In genomic region chr6:31525553-31525931, GRCh38 we compare ENCODE assay signal across 24 cellular contexts. TPM values are rescaled to one million over a fixed set of nuclear protein-coding genes. Genes with fewer than 3 reads are reported as not detected.
"Had no signal": no experiment of that assay in that cellular context is flagged by ENCODE, and none has a peak within 500 bp of the region (broad histone marks: within the 10 kb centered on the region; RNA-seq: fewer than 3 reads in every experiment).

No MANE protein-coding gene starts in this region.

- H3K4me1 ChIP-seq: heart left ventricle, neural progenitor cell, psoas muscle, testis had no signal

- H3K27ac ChIP-seq: epithelial cell of prostate, left ventricle myocardium inferior, neural progenitor cell, ovary, psoas muscle, testis, VCaP had no signal

- H2AFZ ChIP-seq: neural progenitor cell had no signal

- H3K4me2 ChIP-seq: neural progenitor cell had no signal

- H3K36me3 ChIP-seq: neural progenitor cell, ovary had no signal

- H3K9me3 ChIP-seq: heart left ventricle, left ventricle myocardium inferior, mucosa of descending colon, ovary, psoas muscle, testis, upper lobe of left lung had no signal

- FAIRE-seq: frontal cortex had no signal

- H3K9ac ChIP-seq: neural progenitor cell had no signal

- ATAC-seq: effector memory CD8-positive, alpha-beta T cell; psoas muscle; stimulated activated memory B cell treated with anti-CD40 and anti-IgM and Interleukin-4, amounts not matched to agents 10 μg/mL and 1 μg/mL and 100 μg/mL, for 72 hours had no signal

- H3K27me3 ChIP-seq: heart left ventricle, neural progenitor cell, ovary, testis, upper lobe of left lung had no signal

- DNase-seq: activated CD4-positive, alpha-beta T cell treated with anti-CD3 and anti-CD28 coated beads for 1 hour; activated CD8-positive, alpha-beta memory T cell treated with anti-CD3 and anti-CD28 coated beads for 24 hours; activated gamma-delta T cell treated with Interleukin-2 at 50 U/mL for 16 hours; caudate nucleus; effector memory CD8-positive, alpha-beta T cell; heart left ventricle; left ventricle myocardium inferior; mucosa of descending colon; naive B cell; ovary; psoas muscle; right cardiac atrium; stimulated activated CD4-positive, alpha-beta T cell treated with anti-CD3 and anti-CD28 coated beads, Interleukin-4, amount 100 ng/mL, for 24 hours; upper lobe of left lung had no signal

- H3K4me3 ChIP-seq: heart left ventricle, left ventricle myocardium inferior, mucosa of descending colon, neural progenitor cell, ovary, psoas muscle, skin epidermis, testis, upper lobe of left lung had no signal

RNA-seq across cellular contexts. Expression of gene MCCD1, which starts 3.2 kb away (rescaled TPM):
- total RNA-seq: activated T-helper 1 cell treated with anti-CD3 and anti-CD28 coated beads, Interleukin-12 subunit alpha, Interleukin-12 subunit beta, Interleukin-2, Interleukin-4 antibody, amounts not matched to agents 30 ng/mL and 10 ng/mL and 1 ng/mL, durations not matched to agents 14 hours and 24 hours and 36 hours; dermis microvascular lymphatic vessel endothelial cell; frontal cortex; heart left ventricle; kidney epithelial cell; left ventricle myocardium inferior; mucosa of descending colon; ovary; psoas muscle; right cardiac atrium; testis; upper lobe of left lung had no signal
- polyA plus RNA-seq: heart left ventricle, ovary, psoas muscle, right cardiac atrium had no signal

RNA-seq across cellular contexts. Expression of gene ATP6V1G2, which starts 20.9 kb away (rescaled TPM):
- total RNA-seq: dermis microvascular lymphatic vessel endothelial cell had no signal
